9 cellular contexts compared by ENCODE assay signal in genomic region chr7:436367-437128, GRCh38.
"Had no signal": no experiment of that assay in that cellular context is flagged by ENCODE, and none has a peak within 500 bp of the region (broad histone marks: within the 10 kb centered on the region; RNA-seq: fewer than 3 reads in every experiment).

No MANE protein-coding gene starts in this region.

- H3K9me3 Mint-ChIP-seq: dendritic cell treated with granulocyte-macrophage colony-stimulating factor and Interleukin-4, amounts not matched to agents 40 ng/mL and 50 ng/mL, for 4 days; effector memory CD8-positive, alpha-beta T cell had no signal

- H3K4me2 ChIP-seq: smooth muscle cell had no signal

- H3K27ac ChIP-seq: cardiac muscle cell, foreskin keratinocyte had no signal

- H3K27me3 Mint-ChIP-seq: activated naive CD8-positive, alpha-beta T cell had no signal

- H3K4me3 ChIP-seq: cardiac muscle cell, smooth muscle cell had no signal

- H3K4me1 ChIP-seq: foreskin keratinocyte had no signal

- ATAC-seq: effector memory CD8-positive, alpha-beta T cell had no signal

- H3K36me3 Mint-ChIP-seq: activated naive CD8-positive, alpha-beta T cell had no signal

- H3K27ac Mint-ChIP-seq: activated naive CD8-positive, alpha-beta T cell; dendritic cell treated with granulocyte-macrophage colony-stimulating factor and Interleukin-4, amounts not matched to agents 40 ng/mL and 50 ng/mL, for 4 days had no signal

- H3K36me3 ChIP-seq: cardiac muscle cell had no signal

- H3K27me3 ChIP-seq: cardiac muscle cell, foreskin keratinocyte had no signal

- DNase-seq: effector memory CD8-positive, alpha-beta T cell; hippocampal formation; T-helper 1 cell; T-helper 9 cell had no signal

- H3K4me3 Mint-ChIP-seq: activated naive CD8-positive, alpha-beta T cell; dendritic cell treated with granulocyte-macrophage colony-stimulating factor and Interleukin-4, amounts not matched to agents 40 ng/mL and 50 ng/mL, for 4 days; effector memory CD8-positive, alpha-beta T cell had no signal
